19 cellular contexts compared by ENCODE assay signal in the genomic region with DNA sequence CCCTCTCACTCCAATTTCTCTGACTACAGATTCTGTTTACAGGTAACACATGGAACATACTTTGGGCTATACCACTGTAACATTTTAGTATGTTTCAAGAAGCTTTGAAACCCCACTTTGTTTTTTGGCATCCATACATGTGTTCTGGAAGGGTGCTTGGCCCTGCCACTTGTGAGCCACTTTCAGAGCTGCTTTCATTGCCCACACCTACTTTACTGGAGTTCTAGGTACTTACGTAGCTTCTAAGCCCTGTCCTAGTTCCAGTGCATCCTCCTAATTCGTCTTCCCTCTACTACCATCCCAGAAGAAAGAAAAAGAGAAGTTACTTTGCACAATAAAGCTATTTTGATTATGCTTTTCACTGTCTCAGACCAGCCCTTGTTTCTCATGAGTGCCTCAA. TPM values are rescaled to one million over a fixed set of nuclear protein-coding genes. Genes with fewer than 3 reads are reported as not detected.
A peak's percentile ranks its signal among the peaks of the same experiment; 100 is the strongest.
DNase-seq lines count a peak whose midpoint lies in the region; ATAC-seq and TF ChIP-seq lines count a peak whose summit lies in the region.
"Had no signal": no experiment of that assay in that cellular context is flagged by ENCODE, and none has a peak within 500 bp of the region (broad histone marks: within the 10 kb centered on the region; RNA-seq: fewer than 3 reads in every experiment).

No MANE protein-coding gene starts in this region.

- intact Hi-C loops in PC-3 (cut with micrococcal nuclease), result loop anchor here (2.0 kb wide), 2 partner anchors 60 to 74 kb away; a partner anchor contains a TSS
- intact Hi-C loops in esophagus muscularis mucosa (cut with DNase I), result no loop called here

- no peaks in the 10 kb centered on the region for H3K79me2 ChIP-seq in PC-3 (ENCODE audit: low read length)

- no peaks in the 10 kb centered on the region for H3K9me3 Mint-ChIP-seq in nephron progenitor cell
- H3K9me3 Mint-ChIP-seq: CD4-positive, alpha-beta T cell had no signal

- H3K4me3 ChIP-seq in AG04450 (ENCODE audit: low read depth, low read length) (no peak overlapping the region), PC-3 (ENCODE audit: low read length) (peak overlapping the region; percentile 66; the same call in 1 of the 2 replicates), esophagus muscularis mucosa (no peak overlapping the region)
- H3K4me3 ChIP-seq: colonic mucosa had no signal

- H3K9me3 ChIP-seq in AG04450 (ENCODE audit: control insufficient read depth, insufficient read depth, low read length), result no peaks in the 10 kb centered on the region
- no peaks in the 10 kb centered on the region for H3K9me3 ChIP-seq in PC-3 (ENCODE audit: low read length)
- no peaks in the 10 kb centered on the region for H3K9me3 ChIP-seq in esophagus muscularis mucosa
- H3K9me3 ChIP-seq: colonic mucosa had no signal

- no peak for TF ChIP-seq CTCF in AG04450 (IDR thresholded peaks at IDR 0.05; ENCODE audit: low read depth, low read length)
- TF ChIP-seq CTCF in PC-3 (conservative IDR thresholded peaks at IDR 0.05; ENCODE audit: low read depth, low read length), result no peak
- no peak for TF ChIP-seq CTCF in esophagus muscularis mucosa (IDR thresholded peaks at IDR 0.05)
- TF ChIP-seq CTCF in nephron progenitor cell (IDR thresholded peaks at IDR 0.05), result no peak

- no peak overlapping the region for H2AFZ ChIP-seq in PC-3 (ENCODE audit: low read length)

- H3K4me1 Mint-ChIP-seq in nephron progenitor cell, result peaks cover 31% of the 10 kb centered on the region
- H3K4me1 Mint-ChIP-seq: activated CD8-positive, alpha-beta memory T cell treated with anti-CD3 and anti-CD28 coated beads, Interleukin-2, amount 10 ng/mL, durations not matched to agents 7 days and 5 days had no signal

- H3K9me2 ChIP-seq in PC-3 (replicated peaks; ENCODE audit: low read length), result no peaks in the 10 kb centered on the region

- peaks cover 6% of the 10 kb centered on the region for H3F3A ChIP-seq in PC-3 (ENCODE audit: low read length, unreplicated experiment)

- POLR2A ChIA-PET in AG04450 (lab: Yijun Ruan, JAX) (interaction anchor here (0.8 kb wide), 1 partner anchor 74 kb away, joined by 3 read pairs; a partner anchor contains a TSS), PC-3 (lab: Charles Lee; ENCODE audit: unreplicated experiment) (interaction anchor here (0.5 to 1.7 kb wide), 3 partner anchors 44 to 74 kb away, joined by 3 to 14 read pairs (median 3); a partner anchor contains a TSS)

- peak overlapping the region; percentile 88 for H3K27ac Mint-ChIP-seq in nephron progenitor cell
- H3K27ac Mint-ChIP-seq: activated CD8-positive, alpha-beta memory T cell treated with anti-CD3 and anti-CD28 coated beads, Interleukin-2, amount 10 ng/mL, durations not matched to agents 7 days and 5 days; CD4-positive, alpha-beta T cell had no signal

- no peaks in the 10 kb centered on the region for H3K27me3 Mint-ChIP-seq in nephron progenitor cell (ENCODE audit: low read depth, poor library complexity)
- H3K27me3 Mint-ChIP-seq: activated CD8-positive, alpha-beta memory T cell treated with anti-CD3 and anti-CD28 coated beads, Interleukin-2, amount 10 ng/mL, durations not matched to agents 7 days and 5 days; CD4-positive, alpha-beta T cell had no signal

- 81% methylated on average over 2 of the region's 2 CpGs for WGBS in esophagus muscularis mucosa

- peak overlapping the region; percentile 5 for H3K4me3 Mint-ChIP-seq in nephron progenitor cell
- H3K4me3 Mint-ChIP-seq: activated CD8-positive, alpha-beta memory T cell treated with anti-CD3 and anti-CD28 coated beads, Interleukin-2, amount 10 ng/mL, durations not matched to agents 7 days and 5 days; CD4-positive, alpha-beta T cell had no signal

- H3K27ac ChIP-seq in AG04450 (ENCODE audit: low read depth, low read length) (peak overlapping the region; percentile 69), PC-3 (ENCODE audit: low read length) (peak overlapping the region; percentile 89), esophagus muscularis mucosa (replicated peaks in 1 of 4) (peak overlapping the region; percentile 28 to 48 (median 38))
- H3K27ac ChIP-seq: colonic mucosa had no signal

- no peak for TF ChIP-seq POLR2A in esophagus muscularis mucosa (IDR thresholded peaks at IDR 0.05; ENCODE audit: low read depth)

- H3K36me3 ChIP-seq in PC-3 (ENCODE audit: low read depth, low read length) (peaks cover 5% of the 10 kb centered on the region), esophagus muscularis mucosa (peaks cover 0 to 24% (median 6%) of the 10 kb centered on the region in 4 donors)
- H3K36me3 ChIP-seq: colonic mucosa had no signal

- peaks cover 18% of the 10 kb centered on the region for H3K4me1 ChIP-seq in PC-3 (ENCODE audit: insufficient read depth, low read length)
- peaks cover 10 to 18% (median 13%) of the 10 kb centered on the region in 4 donors for H3K4me1 ChIP-seq in esophagus muscularis mucosa
- H3K4me1 ChIP-seq: colonic mucosa had no signal

- peak overlapping the region; percentile 23 for H3K9ac ChIP-seq in PC-3 (ENCODE audit: low read length)

- H3K4me2 ChIP-seq in PC-3 (ENCODE audit: low read length), result peak overlapping the region; percentile 86

- DNase-seq in AG04450 (ENCODE audit: low read depth, low spot score), result no peak
- no peak for DNase-seq in PC-3
- DNase-seq in esophagus muscularis mucosa (ENCODE audit: extremely low spot score), result no peak
- DNase-seq in nephron progenitor cell, result no peak
- no peak for DNase-seq in stimulated activated CD4-positive, alpha-beta T cell treated with anti-CD3 and anti-CD28 coated beads, Interleukin-4, amount 100 ng/mL, for 1 hour
- no peak for DNase-seq in midbrain (lab: John Stamatoyannopoulos, UW)
- DNase-seq in NCI-H2081 (lab: John Stamatoyannopoulos, UW), result no peak
- DNase-seq: activated CD4-positive, alpha-beta T cell treated with anti-CD3 and anti-CD28 coated beads for 1 hour; activated CD8-positive, alpha-beta memory T cell treated with anti-CD3 and anti-CD28 coated beads, Interleukin-2, amount 10 ng/mL, durations not matched to agents 7 days and 5 days; CD4-positive, alpha-beta T cell; colonic mucosa; Kasumi-1; NCI-H1436; SHP77 treated with DMSO at 0.1 percent for 48 hours had no signal

- BruUV-seq in PC-3 (replicated peaks; lab: Mats Ljungman, UMichigan), result no TSS peak

- no peaks in the 10 kb centered on the region for H3K36me3 Mint-ChIP-seq in nephron progenitor cell (ENCODE audit: low read depth)
- H3K36me3 Mint-ChIP-seq: activated CD8-positive, alpha-beta memory T cell treated with anti-CD3 and anti-CD28 coated beads, Interleukin-2, amount 10 ng/mL, durations not matched to agents 7 days and 5 days had no signal

- H4K20me1 ChIP-seq in PC-3 (ENCODE audit: low read length), result no peaks in the 10 kb centered on the region

- H3K27me3 ChIP-seq in AG04450 (ENCODE audit: control insufficient read depth, insufficient read depth, low read length) (no peaks in the 10 kb centered on the region), PC-3 (ENCODE audit: low read length) (no peaks in the 10 kb centered on the region), esophagus muscularis mucosa (no peaks in the 10 kb centered on the region)
- H3K27me3 ChIP-seq: colonic mucosa had no signal

- CTCF ChIA-PET in AG04450 (lab: Charles Lee) (interaction anchor here (0.6 to 3.2 kb wide), 6 partner anchors 11 to 355 kb away, joined by 3 to 29 read pairs (median 4); a partner anchor contains a TSS), PC-3 (lab: Charles Lee) (no interaction called here)

- TF ChIP-seq EP300 in esophagus muscularis mucosa (IDR thresholded peaks at IDR 0.05), result no peak

- ATAC-seq in PC-3, result no peak
- no peak for ATAC-seq in HG02885 (IDR thresholded peaks at IDR 0.05; ENCODE audit: poor library complexity, unreplicated experiment)
- ATAC-seq: activated CD8-positive, alpha-beta memory T cell treated with anti-CD3 and anti-CD28 coated beads, Interleukin-2, amount 10 ng/mL, durations not matched to agents 7 days and 5 days had no signal

RNA-seq across cellular contexts. Expression of a gene that starts 26.5 kb away (rescaled TPM):
- not detected in 2 replicates for polyA plus RNA-seq in AG04450 (2011; rRNA removed)
- not detected in 2 replicates for polyA minus RNA-seq in AG04450 (2011; rRNA and poly(A)+ RNA removed)
- total RNA-seq in PC-3 (2014; rRNA removed) (not detected in 2 replicates), esophagus muscularis mucosa (not detected)
- total RNA-seq: CD4-positive, alpha-beta T cell; colonic mucosa; epithelial cell of proximal tubule; mononuclear cell; pulmonary artery endothelial cell; T-helper 2 cell treated with Interferon-gamma antibody and Interleukin-4, amounts not matched to agents 100 ng/mL and 5 ng/mL, for 36 hours had no signal

Comparison
In these comparisons a context has a peak if more than half of its experiments do, and no peak if none do; other contexts are left out.
1. H3K27ac ChIP-seq: peak in every context shown above with its lines; median percentile 89 in PC-3; 69 in AG04450; 38 in esophagus muscularis mucosa.